Comparison of ENCODE assay signal across 1 cellular context in genomic region chr16:57386381-57386951, GRCh38.
TF ChIP-seq lines count a peak whose summit lies in the region.

No MANE protein-coding gene starts in this region.

TF ChIP-seq in IMR-90, 13 proteins besides CTCF, POLR2A, EP300 and RAD21 (continued from another document):
- TF ChIP-seq MAZ (IDR thresholded peaks at IDR 0.05; ENCODE audit: borderline replicate concordance, low read depth, low read length) (no peak), MAFK (IDR thresholded peaks at IDR 0.05; ENCODE audit: low read depth, low read length) (no peak), FOS (IDR thresholded peaks at IDR 0.05; ENCODE audit: low read depth, low read length) (no peak), BHLHE40 (IDR thresholded peaks at IDR 0.05; ENCODE audit: low read depth, low read length) (no peak), CHD1 (IDR thresholded peaks at IDR 0.05; ENCODE audit: low read depth, low read length) (no peak), SMC3 (IDR thresholded peaks at IDR 0.05; ENCODE audit: low read depth, low read length) (no peak), RCOR1 (IDR thresholded peaks at IDR 0.05; ENCODE audit: insufficient replicate concordance, low read length) (no peak), ELK1 (IDR thresholded peaks at IDR 0.05; ENCODE audit: borderline replicate concordance, low read depth, low read length) (no peak), CEBPB (IDR thresholded peaks at IDR 0.05; ENCODE audit: low read depth, low read length) (no peak), NFE2L2 (IDR thresholded peaks at IDR 0.05; ENCODE audit: low read depth, low read length) (no peak), USF2 (IDR thresholded peaks at IDR 0.05; ENCODE audit: low read depth, low read length) (no peak)
